ENCODE assay signal across 18 cellular contexts in the genomic region with DNA sequence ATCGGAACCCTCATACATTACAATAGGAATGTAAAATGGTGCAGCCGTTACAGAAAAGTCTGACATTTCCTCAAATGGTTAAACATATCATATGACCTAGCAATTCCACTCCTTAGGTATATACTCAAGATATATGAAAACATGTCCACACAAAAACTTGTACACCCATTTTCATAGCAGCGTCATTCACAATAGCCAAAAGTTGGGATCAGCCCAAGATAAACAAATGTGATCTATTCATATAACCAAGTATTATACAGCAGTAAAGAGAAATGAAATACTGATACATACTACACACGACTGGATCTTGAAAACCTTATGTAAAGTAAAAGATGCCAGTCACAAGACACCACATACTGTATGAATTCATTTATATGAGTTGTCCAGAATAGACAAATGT.
"Had no signal": no experiment of that assay in that cellular context is flagged by ENCODE, and none has a peak within 500 bp of the region (broad histone marks: within the 10 kb centered on the region; RNA-seq: fewer than 3 reads in every experiment).

No MANE protein-coding gene starts in this region.

- H3K4me1 Mint-ChIP-seq: stimulated activated memory B cell treated with anti-CD40 and anti-IgM and Interleukin-4, amounts not matched to agents 10 μg/mL and 1 μg/mL and 100 μg/mL, for 72 hours; WTC11 had no signal

- H3K36me3 Mint-ChIP-seq: natural killer cell treated with Interleukin-12 subunit alpha and Interleukin-12 subunit beta and Interleukin-15 and Interleukin-18, amount 100 ng/mL, for 72 hours; stimulated activated memory B cell treated with anti-CD40 and anti-IgM and Interleukin-4, amounts not matched to agents 10 μg/mL and 1 μg/mL and 100 μg/mL, for 72 hours had no signal

- H3K4me3 Mint-ChIP-seq: activated CD4-positive, alpha-beta T cell treated with anti-CD3 and anti-CD28 coated beads, Interleukin-2, amount 10 ng/mL, durations not matched to agents 24 days and 14 days; activated CD8-positive, alpha-beta T cell treated with anti-CD3 and anti-CD28 coated beads, Interleukin-2, amount 10 ng/mL, durations not matched to agents 7 days and 5 days; activated naive CD8-positive, alpha-beta T cell; activated T-cell treated with anti-CD3 and anti-CD28 coated beads, Interleukin-2, amount 50 U/mL, for 72 hours; dendritic cell treated with granulocyte-macrophage colony-stimulating factor and Interleukin-4, amounts not matched to agents 40 ng/mL and 50 ng/mL, for 4 days; endodermal cell; natural killer cell treated with Interleukin-12 subunit alpha and Interleukin-12 subunit beta and Interleukin-15 and Interleukin-18, amount 100 ng/mL, for 72 hours; stimulated activated memory B cell treated with anti-CD40 and anti-IgM and Interleukin-4, amounts not matched to agents 10 μg/mL and 1 μg/mL and 100 μg/mL, for 72 hours; WTC11 had no signal

- H3K27ac Mint-ChIP-seq: activated CD4-positive, alpha-beta T cell treated with anti-CD3 and anti-CD28 coated beads, Interleukin-2, amount 10 ng/mL, durations not matched to agents 24 days and 14 days; activated CD8-positive, alpha-beta T cell treated with anti-CD3 and anti-CD28 coated beads, Interleukin-2, amount 10 ng/mL, durations not matched to agents 7 days and 5 days; activated naive CD8-positive, alpha-beta T cell; activated T-cell treated with anti-CD3 and anti-CD28 coated beads, Interleukin-2, amount 50 U/mL, for 72 hours; dendritic cell treated with granulocyte-macrophage colony-stimulating factor and Interleukin-4, amounts not matched to agents 40 ng/mL and 50 ng/mL, for 4 days; endodermal cell; natural killer cell treated with Interleukin-12 subunit alpha and Interleukin-12 subunit beta and Interleukin-15 and Interleukin-18, amount 100 ng/mL, for 72 hours; stimulated activated memory B cell treated with anti-CD40 and anti-IgM and Interleukin-4, amounts not matched to agents 10 μg/mL and 1 μg/mL and 100 μg/mL, for 72 hours; WTC11 had no signal

- DNase-seq: activated CD4-positive, alpha-beta T cell treated with anti-CD3 and anti-CD28 coated beads, Interleukin-2, amount 10 ng/mL, durations not matched to agents 24 days and 14 days; activated CD8-positive, alpha-beta memory T cell treated with anti-CD3 and anti-CD28 coated beads, Interleukin-2, amount 50 U/mL, for 4 hours; activated CD8-positive, alpha-beta T cell treated with anti-CD3 and anti-CD28 coated beads, Interleukin-2, amount 10 ng/mL, durations not matched to agents 7 days and 5 days; activated gamma-delta T cell; activated T-cell treated with anti-CD3 and anti-CD28 coated beads, Interleukin-2, amount 50 U/mL, for 72 hours; amniotic stem cell; body of pancreas; endodermal cell; foreskin keratinocyte; kidney glomerular epithelial cell; left ventricle myocardium superior; stimulated activated CD4-positive, alpha-beta T cell treated with anti-CD3 and anti-CD28 coated beads, Interleukin-12 subunit alpha, Interleukin-12 subunit beta, amount 100 ng/mL, for 4 hours; stimulated activated CD4-positive, alpha-beta T cell treated with anti-CD3 and anti-CD28 coated beads, Interleukin-2, amount 100 ng/mL, for 24 hours had no signal

- H3K27me3 Mint-ChIP-seq: activated naive CD8-positive, alpha-beta T cell; dendritic cell treated with granulocyte-macrophage colony-stimulating factor and Interleukin-4, amounts not matched to agents 40 ng/mL and 50 ng/mL, for 4 days; stimulated activated memory B cell treated with anti-CD40 and anti-IgM and Interleukin-4, amounts not matched to agents 10 μg/mL and 1 μg/mL and 100 μg/mL, for 72 hours had no signal

- H3K9me3 Mint-ChIP-seq: activated CD4-positive, alpha-beta T cell treated with anti-CD3 and anti-CD28 coated beads, Interleukin-2, amount 10 ng/mL, durations not matched to agents 24 days and 14 days; activated T-cell treated with anti-CD3 and anti-CD28 coated beads, Interleukin-2, amount 50 U/mL, for 72 hours; dendritic cell treated with granulocyte-macrophage colony-stimulating factor and Interleukin-4, amounts not matched to agents 40 ng/mL and 50 ng/mL, for 4 days; natural killer cell treated with Interleukin-12 subunit alpha and Interleukin-12 subunit beta and Interleukin-15 and Interleukin-18, amount 100 ng/mL, for 72 hours; stimulated activated memory B cell treated with anti-CD40 and anti-IgM and Interleukin-4, amounts not matched to agents 10 μg/mL and 1 μg/mL and 100 μg/mL, for 72 hours; WTC11 had no signal

- ATAC-seq: activated CD8-positive, alpha-beta T cell treated with anti-CD3 and anti-CD28 coated beads, Interleukin-2, amount 10 ng/mL, durations not matched to agents 7 days and 5 days; activated T-cell treated with anti-CD3 and anti-CD28 coated beads, Interleukin-2, amount 50 U/mL, for 72 hours; body of pancreas; foreskin keratinocyte; left ventricle myocardium superior; natural killer cell treated with Interleukin-12 subunit alpha and Interleukin-12 subunit beta and Interleukin-15 and Interleukin-18, amount 100 ng/mL, for 72 hours; stimulated activated memory B cell treated with anti-CD40 and anti-IgM and Interleukin-4, amounts not matched to agents 10 μg/mL and 1 μg/mL and 100 μg/mL, for 72 hours; WTC11 had no signal
